Comparison of ENCODE assay signal across 13 cellular contexts in the genomic region with DNA sequence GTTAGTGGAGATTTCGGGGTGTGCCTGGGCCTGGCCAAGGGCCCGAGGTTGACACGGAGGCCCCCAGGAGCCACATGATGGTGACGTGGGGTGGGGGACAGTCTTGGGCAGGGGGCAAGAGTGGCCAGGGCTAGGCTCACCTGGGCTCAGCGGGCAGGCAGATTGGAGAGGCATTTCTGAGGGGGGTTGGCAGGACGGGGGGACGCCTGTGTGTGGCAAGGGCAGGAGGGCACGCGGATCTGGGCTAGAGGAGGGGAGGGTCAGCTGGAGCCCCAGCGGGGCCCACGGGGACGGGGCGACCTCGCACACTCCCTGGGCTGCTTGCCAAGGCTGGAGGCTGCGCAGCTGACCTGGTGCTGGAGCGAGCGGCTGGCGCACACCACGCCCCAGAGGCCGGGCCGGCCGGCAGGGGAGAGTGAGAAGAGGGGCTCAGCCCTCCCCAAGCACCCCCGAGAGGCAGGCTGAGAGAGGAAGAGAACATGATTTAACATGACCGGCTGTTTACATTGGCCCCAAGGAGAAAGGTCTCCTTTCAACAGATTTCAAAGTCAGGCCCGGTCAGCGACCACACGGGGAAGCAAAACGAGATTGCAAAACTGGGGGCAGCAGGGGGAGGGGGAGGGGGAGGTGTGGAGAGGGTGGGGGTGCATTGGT. TPM values are rescaled to one million over a fixed set of nuclear protein-coding genes. Genes with fewer than 3 reads are reported as not detected.
A peak's percentile ranks its signal among the peaks of the same experiment; 100 is the strongest.
DNase-seq lines count a peak whose midpoint lies in the region; ATAC-seq and TF ChIP-seq lines count a peak whose summit lies in the region.
"Had no signal": no experiment of that assay in that cellular context is flagged by ENCODE, and none has a peak within 500 bp of the region (broad histone marks: within the 10 kb centered on the region; RNA-seq: fewer than 3 reads in every experiment).

No MANE protein-coding gene starts in this region.

- 16% methylated on average over 11 of the region's 28 CpGs; no CpG with 5 or more reads in 1 of the 2 experiments for WGBS in IMR-90 (ENCODE audit: extremely low coverage in 2 of 2, insufficient read length in 1 of 2), 2 experiments
- WGBS in heart right ventricle, 2 donors: 17 to 23% methylated on average over 28 of the region's 28 CpGs

- peak overlapping the region; percentile 32; the same call in 1 of the 2 replicates for H4K5ac ChIP-seq in IMR-90 (ENCODE audit: low read depth, low read length)

- no peak overlapping the region for H3K14ac ChIP-seq in IMR-90 (replicated peaks; ENCODE audit: low read depth, low read length)

- no peaks in the 10 kb centered on the region for H3K36me3 Mint-ChIP-seq in activated CD4-positive, alpha-beta memory T cell treated with anti-CD3 and anti-CD28 coated beads, Interleukin-2, amount 10 ng/mL, durations not matched to agents 7 days and 5 days (ENCODE audit: low read depth)
- no peaks in the 10 kb centered on the region for H3K36me3 Mint-ChIP-seq in T-helper 17 cell (ENCODE audit: low read depth)
- no peaks in the 10 kb centered on the region for H3K36me3 Mint-ChIP-seq in activated naive CD8-positive, alpha-beta T cell treated with anti-CD3 and anti-CD28 coated beads, Interleukin-2, amount 50 U/mL, for 24 hours (ENCODE audit: low read depth)
- H3K36me3 Mint-ChIP-seq in activated T-helper 1 cell treated with anti-CD3 and anti-CD28 coated beads, Interleukin-12 subunit alpha, Interleukin-12 subunit beta, Interleukin-2, Interleukin-4 antibody, amounts not matched to agents 30 ng/mL and 10 ng/mL and 1 ng/mL, durations not matched to agents 14 hours and 24 hours and 36 hours (ENCODE audit: low read depth): no peaks in the 10 kb centered on the region

- H4K91ac ChIP-seq in IMR-90 (ENCODE audit: insufficient read depth, low read depth, low read length): no peak overlapping the region

- no peak overlapping the region for H3K4ac ChIP-seq in IMR-90 (ENCODE audit: low read depth, low read length)

- no peaks in the 10 kb centered on the region for H3K4me1 Mint-ChIP-seq in activated CD4-positive, alpha-beta memory T cell treated with anti-CD3 and anti-CD28 coated beads, Interleukin-2, amount 10 ng/mL, durations not matched to agents 7 days and 5 days
- peaks cover 4% of the 10 kb centered on the region for H3K4me1 Mint-ChIP-seq in T-helper 17 cell
- H3K4me1 Mint-ChIP-seq in activated naive CD8-positive, alpha-beta T cell treated with anti-CD3 and anti-CD28 coated beads, Interleukin-2, amount 50 U/mL, for 24 hours: no peaks in the 10 kb centered on the region
- H3K4me1 Mint-ChIP-seq in activated T-helper 1 cell treated with anti-CD3 and anti-CD28 coated beads, Interleukin-12 subunit alpha, Interleukin-12 subunit beta, Interleukin-2, Interleukin-4 antibody, amounts not matched to agents 30 ng/mL and 10 ng/mL and 1 ng/mL, durations not matched to agents 14 hours and 24 hours and 36 hours (ENCODE audit: low read depth): no peaks in the 10 kb centered on the region

- no peaks in the 10 kb centered on the region for H3K27me3 Mint-ChIP-seq in activated CD4-positive, alpha-beta memory T cell treated with anti-CD3 and anti-CD28 coated beads, Interleukin-2, amount 10 ng/mL, durations not matched to agents 7 days and 5 days
- H3K27me3 Mint-ChIP-seq in T-helper 17 cell: peaks cover 9% of the 10 kb centered on the region
- no peaks in the 10 kb centered on the region for H3K27me3 Mint-ChIP-seq in activated naive CD8-positive, alpha-beta T cell treated with anti-CD3 and anti-CD28 coated beads, Interleukin-2, amount 50 U/mL, for 24 hours
- peaks cover 4% of the 10 kb centered on the region for H3K27me3 Mint-ChIP-seq in activated T-helper 1 cell treated with anti-CD3 and anti-CD28 coated beads, Interleukin-12 subunit alpha, Interleukin-12 subunit beta, Interleukin-2, Interleukin-4 antibody, amounts not matched to agents 30 ng/mL and 10 ng/mL and 1 ng/mL, durations not matched to agents 14 hours and 24 hours and 36 hours (ENCODE audit: insufficient read depth)

- DNase-seq in IMR-90 (peak; percentile 6), heart right ventricle (peak; percentile 57 to 71), retina (peak; percentile 73), T-helper 17 cell (no peak)
- peak; percentile 11 for DNase-seq in activated CD4-positive, alpha-beta memory T cell treated with anti-CD3 and anti-CD28 coated beads, Interleukin-2, amount 10 ng/mL, durations not matched to agents 7 days and 5 days
- no peak for DNase-seq in activated naive CD8-positive, alpha-beta T cell treated with anti-CD3 and anti-CD28 coated beads, Interleukin-2, amount 50 U/mL, for 24 hours
- DNase-seq in activated T-helper 1 cell treated with anti-CD3 and anti-CD28 coated beads, Interleukin-12 subunit alpha, Interleukin-12 subunit beta, Interleukin-2, Interleukin-4 antibody, amounts not matched to agents 30 ng/mL and 10 ng/mL and 1 ng/mL, durations not matched to agents 14 hours and 24 hours and 36 hours (ENCODE audit: low spot score): no peak
- DNase-seq: cortex of kidney; HFFc6; MG63; stimulated activated naive CD4-positive, alpha-beta T cell treated with Interleukin-2 at 50 U/mL for 16 hours had no signal

- CTCF ChIA-PET in IMR-90 (lab: Yijun Ruan, JAX): no interaction called here
- CTCF ChIA-PET in activated CD4-positive, alpha-beta memory T cell treated with anti-CD3 and anti-CD28 coated beads, Interleukin-2, amount 10 ng/mL, durations not matched to agents 7 days and 5 days (lab: Charles Lee): no interaction called here

- H3K4me3 ChIP-seq in IMR-90 (ENCODE audit: insufficient read depth, low read depth, low read length): no peak overlapping the region
- no peak overlapping the region for H3K4me3 ChIP-seq in heart right ventricle
- H3K4me3 ChIP-seq: MG63 had no signal

- H2AK5ac ChIP-seq in IMR-90 (ENCODE audit: low read depth, low read length): peak overlapping the region; percentile 15

- POLR2A ChIA-PET in IMR-90 (lab: Charles Lee; ENCODE audit: unreplicated experiment): no interaction called here
- POLR2A ChIA-PET in activated CD4-positive, alpha-beta memory T cell treated with anti-CD3 and anti-CD28 coated beads, Interleukin-2, amount 10 ng/mL, durations not matched to agents 7 days and 5 days (lab: Charles Lee): no interaction called here

- H3K27ac Mint-ChIP-seq in activated CD4-positive, alpha-beta memory T cell treated with anti-CD3 and anti-CD28 coated beads, Interleukin-2, amount 10 ng/mL, durations not matched to agents 7 days and 5 days: no peak overlapping the region
- H3K27ac Mint-ChIP-seq in T-helper 17 cell: no peak overlapping the region
- H3K27ac Mint-ChIP-seq in activated naive CD8-positive, alpha-beta T cell treated with anti-CD3 and anti-CD28 coated beads, Interleukin-2, amount 50 U/mL, for 24 hours: no peak overlapping the region
- H3K27ac Mint-ChIP-seq in activated T-helper 1 cell treated with anti-CD3 and anti-CD28 coated beads, Interleukin-12 subunit alpha, Interleukin-12 subunit beta, Interleukin-2, Interleukin-4 antibody, amounts not matched to agents 30 ng/mL and 10 ng/mL and 1 ng/mL, durations not matched to agents 14 hours and 24 hours and 36 hours: no peak overlapping the region
- H3K27ac Mint-ChIP-seq: HFFc6 had no signal

- H3K18ac ChIP-seq in IMR-90 (ENCODE audit: low read depth, low read length): peak overlapping the region; percentile 33; the same call in 1 of the 2 replicates

- H3K4me2 ChIP-seq in IMR-90 (ENCODE audit: low read depth, low read length): no peak overlapping the region; the same call in 1 of the 2 replicates

- H3K36me3 ChIP-seq in IMR-90 (ENCODE audit: control insufficient read depth, insufficient read depth, low read length) (no peaks in the 10 kb centered on the region), heart right ventricle (no peaks in the 10 kb centered on the region)
- H3K36me3 ChIP-seq: MG63, neutrophil had no signal

- no peaks in the 10 kb centered on the region for H3K79me1 ChIP-seq in IMR-90 (ENCODE audit: low read depth in 1 of 2, low read length in 2 of 2)

- H2AFZ ChIP-seq in IMR-90 (replicated peaks; ENCODE audit: low read length, poor library complexity): peak overlapping the region; percentile 43

- intact Hi-C loops in IMR-90 (cut with micrococcal nuclease): no loop called here
- intact Hi-C loops in heart right ventricle (cut with DNase I): no loop called here
- intact Hi-C loops in activated T-helper 1 cell treated with anti-CD3 and anti-CD28 coated beads, Interleukin-12 subunit alpha, Interleukin-12 subunit beta, Interleukin-2, Interleukin-4 antibody, amounts not matched to agents 30 ng/mL and 10 ng/mL and 1 ng/mL, durations not matched to agents 14 hours and 24 hours and 36 hours (cut with micrococcal nuclease): no loop called here

- no TSS peak for BruUV-seq in IMR-90 (replicated peaks; lab: Mats Ljungman, UMichigan)

- H2BK5ac ChIP-seq in IMR-90 (ENCODE audit: low read depth, low read length, poor library complexity, severe bottlenecking): no peak overlapping the region

- H4K20me1 ChIP-seq in IMR-90 (ENCODE audit: insufficient read depth, low read length): no peaks in the 10 kb centered on the region

- H3K4me1 ChIP-seq in IMR-90 (ENCODE audit: control insufficient read depth, insufficient read depth, low read length) (peaks cover 32% of the 10 kb centered on the region; the same call in 1 of the 2 replicates), heart right ventricle (peaks cover 5 to 47% (median 37%) of the 10 kb centered on the region in 9 donors)

- H3K27ac ChIP-seq in IMR-90 (ENCODE audit: insufficient read depth, low read length): peak overlapping the region; percentile 48; the same call in 1 of the 2 replicates
- peak overlapping the region in 1 of 10 donors; percentile 20 for H3K27ac ChIP-seq in heart right ventricle
- H3K27ac ChIP-seq: neutrophil had no signal

- H3K9me1 ChIP-seq in IMR-90 (ENCODE audit: insufficient read depth, low read length): peaks cover 10% of the 10 kb centered on the region

- no peak for TF ChIP-seq RAD21 in IMR-90 (IDR thresholded peaks at IDR 0.05; ENCODE audit: low read length)

- no peaks in the 10 kb centered on the region for H3K9me3 Mint-ChIP-seq in activated CD4-positive, alpha-beta memory T cell treated with anti-CD3 and anti-CD28 coated beads, Interleukin-2, amount 10 ng/mL, durations not matched to agents 7 days and 5 days
- no peaks in the 10 kb centered on the region for H3K9me3 Mint-ChIP-seq in activated naive CD8-positive, alpha-beta T cell treated with anti-CD3 and anti-CD28 coated beads, Interleukin-2, amount 50 U/mL, for 24 hours
- no peaks in the 10 kb centered on the region for H3K9me3 Mint-ChIP-seq in activated T-helper 1 cell treated with anti-CD3 and anti-CD28 coated beads, Interleukin-12 subunit alpha, Interleukin-12 subunit beta, Interleukin-2, Interleukin-4 antibody, amounts not matched to agents 30 ng/mL and 10 ng/mL and 1 ng/mL, durations not matched to agents 14 hours and 24 hours and 36 hours
- H3K9me3 Mint-ChIP-seq: HFFc6 had no signal

- H3K9me3 ChIP-seq in IMR-90 (ENCODE audit: control insufficient read depth, insufficient read depth, low read length) (no peaks in the 10 kb centered on the region), heart right ventricle (no peaks in the 10 kb centered on the region), T-helper 17 cell (ENCODE audit: control insufficient read depth, low read length, poor library complexity, severe bottlenecking) (no peaks in the 10 kb centered on the region)
- H3K9me3 ChIP-seq: MG63, neutrophil had no signal

- H4K8ac ChIP-seq in IMR-90 (ENCODE audit: low read depth in 2 of 2, low read length in 2 of 2): no peak overlapping the region

- H3K9ac ChIP-seq in IMR-90 (ENCODE audit: low read depth, low read length): no peak overlapping the region

- no peak overlapping the region for H2AK9ac ChIP-seq in IMR-90 (replicated peaks; ENCODE audit: low read depth, low read length, poor library complexity)

- in situ Hi-C loops in IMR-90 (cut with MboI; ENCODE audit: low sequenced_read_pairs): no loop called here

- H3K27me3 ChIP-seq in IMR-90 (ENCODE audit: control insufficient read depth, insufficient read depth, low read length) (peaks cover 12% of the 10 kb centered on the region; the same call in 1 of the 2 replicates), heart right ventricle (peaks cover 0 to 10% (median 0%) of the 10 kb centered on the region in 7 donors)
- H3K27me3 ChIP-seq: MG63 had no signal

- no peak for TF ChIP-seq POLR2A in IMR-90 (IDR thresholded peaks at IDR 0.05; ENCODE audit: low read depth, low read length)

- H3K56ac ChIP-seq in IMR-90 (ENCODE audit: extremely low read depth, insufficient read depth, low read length): no peak overlapping the region

- dilution Hi-C loops in IMR-90 (cut with HindIII; ENCODE audit: low sequenced_read_pairs, unreplicated experiment): no loop called here

- peak; percentile 52 for ATAC-seq in IMR-90 (ENCODE audit: low read depth)
- ATAC-seq in heart right ventricle: peak; percentile 43 to 78 (median 62)
- ATAC-seq in T-helper 17 cell: no peak
- ATAC-seq in activated naive CD8-positive, alpha-beta T cell treated with anti-CD3 and anti-CD28 coated beads, Interleukin-2, amount 50 U/mL, for 24 hours: no peak
- no peak for ATAC-seq in GM21737 (IDR thresholded peaks at IDR 0.05; ENCODE audit: unreplicated experiment)

- H3K23ac ChIP-seq in IMR-90 (ENCODE audit: low read depth, low read length): no peak overlapping the region

- H2BK15ac ChIP-seq in IMR-90 (ENCODE audit: low read depth, low read length): no peak overlapping the region

- TF ChIP-seq CTCF in IMR-90 (conservative IDR thresholded peaks at IDR 0.05; ENCODE audit: low read depth, low read length): no peak
- TF ChIP-seq CTCF in heart right ventricle (IDR thresholded peaks at IDR 0.05): no peak

- H2BK120ac ChIP-seq in IMR-90 (ENCODE audit: low read depth, low read length): 0 out of 2 replicates have a peak overlapping the region, but pooled peaks have one; percentile 40

- 0 out of 2 replicates have a peak overlapping the region, but pooled peaks have one; percentile 24 for H2BK20ac ChIP-seq in IMR-90 (ENCODE audit: low read depth, low read length)

- H3K4me3 Mint-ChIP-seq in activated CD4-positive, alpha-beta memory T cell treated with anti-CD3 and anti-CD28 coated beads, Interleukin-2, amount 10 ng/mL, durations not matched to agents 7 days and 5 days: no peak overlapping the region
- H3K4me3 Mint-ChIP-seq in T-helper 17 cell: no peak overlapping the region
- no peak overlapping the region for H3K4me3 Mint-ChIP-seq in activated naive CD8-positive, alpha-beta T cell treated with anti-CD3 and anti-CD28 coated beads, Interleukin-2, amount 50 U/mL, for 24 hours
- no peak overlapping the region for H3K4me3 Mint-ChIP-seq in activated T-helper 1 cell treated with anti-CD3 and anti-CD28 coated beads, Interleukin-12 subunit alpha, Interleukin-12 subunit beta, Interleukin-2, Interleukin-4 antibody, amounts not matched to agents 30 ng/mL and 10 ng/mL and 1 ng/mL, durations not matched to agents 14 hours and 24 hours and 36 hours
- H3K4me3 Mint-ChIP-seq: HFFc6 had no signal

RNA-seq across cellular contexts. Expression of a gene that starts 38.0 kb away (rescaled TPM):
- total RNA-seq in IMR-90 (2012; rRNA removed) (1.1 and 1.4 TPM in 2 replicates), heart right ventricle (10 to 100 TPM in 1 of 10 donors, 1 to 10 TPM in 9; 3.9 to 12.7 (median 6.3) TPM), T-helper 17 cell (10 to 100 TPM; 42.0 to 72.1 TPM)
- polyA plus RNA-seq in IMR-90 (2012; rRNA removed) (3.4 and 3.7 TPM in 2 replicates), heart right ventricle (1 to 10 TPM; 4.2 to 6.9 TPM)
- 1.3 and 3.9 TPM in 2 replicates for polyA plus RNA-seq in IMR-90 (2012; cell fraction: cytosol; rRNA removed)
- polyA plus RNA-seq in IMR-90 (2012; cell fraction: nucleus; rRNA removed; ENCODE audit: low replicate concordance): 6.6 and 15.0 TPM in 2 replicates
- 10 to 100 TPM; 32.6 to 34.3 TPM for total RNA-seq in activated CD4-positive, alpha-beta memory T cell treated with anti-CD3 and anti-CD28 coated beads, Interleukin-2, amount 10 ng/mL, durations not matched to agents 7 days and 5 days
- total RNA-seq in activated T-helper 1 cell treated with anti-CD3 and anti-CD28 coated beads, Interleukin-12 subunit alpha, Interleukin-12 subunit beta, Interleukin-2, Interleukin-4 antibody, amounts not matched to agents 30 ng/mL and 10 ng/mL and 1 ng/mL, durations not matched to agents 14 hours and 24 hours and 36 hours: 1.6 and 2.5 TPM in 2 replicates

RNA-seq across cellular contexts. Expression of a gene that starts 54.3 kb away (rescaled TPM):
- total RNA-seq in IMR-90 (2012; rRNA removed) (not detected in 2 replicates), heart right ventricle (not detected), T-helper 17 cell (not detected)
- polyA plus RNA-seq in IMR-90 (2012; rRNA removed) (not detected in 2 replicates), heart right ventricle (under 1 TPM in 1 of 2 donors, not detected in 1; 0.06 TPM)
- not detected in 2 replicates for polyA plus RNA-seq in IMR-90 (2012; cell fraction: cytosol; rRNA removed)
- 0.03 and 0.17 TPM in 2 replicates for polyA plus RNA-seq in IMR-90 (2012; cell fraction: nucleus; rRNA removed; ENCODE audit: low replicate concordance)
- total RNA-seq in activated CD4-positive, alpha-beta memory T cell treated with anti-CD3 and anti-CD28 coated beads, Interleukin-2, amount 10 ng/mL, durations not matched to agents 7 days and 5 days: not detected
- total RNA-seq in activated T-helper 1 cell treated with anti-CD3 and anti-CD28 coated beads, Interleukin-12 subunit alpha, Interleukin-12 subunit beta, Interleukin-2, Interleukin-4 antibody, amounts not matched to agents 30 ng/mL and 10 ng/mL and 1 ng/mL, durations not matched to agents 14 hours and 24 hours and 36 hours: not detected in 2 replicates
- total RNA-seq: HFFc6 had no signal

Comparison
In these comparisons a context has a peak if more than half of its experiments do, and no peak if none do; other contexts are left out.
1. ATAC-seq: peak in IMR-90 (single experiment) and heart right ventricle (8 of 8); none in T-helper 17 cell (single experiment), activated naive CD8-positive, alpha-beta T cell treated with anti-CD3 and anti-CD28 coated beads, Interleukin-2, amount 50 U/mL, for 24 hours (single experiment) and GM21737 (single experiment).
2. DNase-seq: peak in IMR-90 (single experiment), activated CD4-positive, alpha-beta memory T cell treated with anti-CD3 and anti-CD28 coated beads, Interleukin-2, amount 10 ng/mL, durations not matched to agents 7 days and 5 days (single experiment), heart right ventricle (2 of 2) and retina (single experiment); none in T-helper 17 cell (0 of 3), activated naive CD8-positive, alpha-beta T cell treated with anti-CD3 and anti-CD28 coated beads, Interleukin-2, amount 50 U/mL, for 24 hours (single experiment) and activated T-helper 1 cell treated with anti-CD3 and anti-CD28 coated beads, Interleukin-12 subunit alpha, Interleukin-12 subunit beta, Interleukin-2, Interleukin-4 antibody, amounts not matched to agents 30 ng/mL and 10 ng/mL and 1 ng/mL, durations not matched to agents 14 hours and 24 hours and 36 hours (single experiment).